1 cellular context compared by ENCODE assay signal in the genomic region with DNA sequence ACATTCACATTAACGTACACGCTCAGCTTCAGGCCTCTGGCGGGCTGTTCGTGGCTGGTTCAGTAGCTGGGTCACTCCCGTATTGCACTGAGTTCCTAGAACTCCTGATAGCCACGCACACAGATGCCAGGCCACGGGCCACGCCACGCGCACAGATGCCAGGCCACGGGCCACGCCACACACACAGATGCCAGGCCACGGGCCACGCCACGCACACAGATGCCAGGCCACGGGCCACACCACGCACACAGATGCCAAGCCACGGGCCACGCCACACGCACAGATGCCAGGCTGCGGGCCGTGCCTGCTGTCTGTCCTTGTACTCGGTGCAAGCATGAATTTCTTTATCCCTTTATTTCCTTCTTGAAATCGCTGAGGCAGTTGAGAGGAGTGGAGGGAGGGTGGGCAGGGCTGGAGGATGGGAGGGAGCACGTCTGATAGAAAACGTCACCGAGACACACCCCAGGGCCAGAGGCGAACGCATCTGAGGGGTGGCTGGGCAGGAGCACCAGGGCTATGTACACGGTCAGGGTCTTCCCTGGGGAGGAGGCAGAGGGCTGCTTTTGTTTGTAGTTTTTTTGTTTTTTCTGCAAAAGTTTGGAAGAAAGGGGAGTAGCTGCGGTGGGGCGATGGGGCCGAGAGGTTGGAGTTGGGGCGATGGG.
A peak's percentile ranks its signal among the peaks of the same experiment; 100 is the strongest.
TF ChIP-seq lines count a peak whose summit lies in the region.

No MANE protein-coding gene starts in this region.

TF ChIP-seq in HepG2, 621 proteins besides CTCF, POLR2A, EP300 and RAD21:
- peak; percentile 82 for TF ChIP-seq HNRNPL (IDR thresholded peaks at IDR 0.05; ENCODE audit: low read depth, low read length)
- peak; percentile 4 for TF ChIP-seq HNRNPLL (IDR thresholded peaks at IDR 0.05; ENCODE audit: low read depth, low read length, poor library complexity, severe bottlenecking)
- no peak for TF ChIP-seq SOX6 (IDR thresholded peaks at IDR 0.05)
- no peak for TF ChIP-seq SOX6 (CRISPR knock-in tag; IDR thresholded peaks at IDR 0.05)
- TF ChIP-seq PTBP1 (IDR thresholded peaks at IDR 0.05; ENCODE audit: low read depth, low read length, poor library complexity, severe bottlenecking), result no peak
